8 cellular contexts compared by ENCODE assay signal in the genomic region with DNA sequence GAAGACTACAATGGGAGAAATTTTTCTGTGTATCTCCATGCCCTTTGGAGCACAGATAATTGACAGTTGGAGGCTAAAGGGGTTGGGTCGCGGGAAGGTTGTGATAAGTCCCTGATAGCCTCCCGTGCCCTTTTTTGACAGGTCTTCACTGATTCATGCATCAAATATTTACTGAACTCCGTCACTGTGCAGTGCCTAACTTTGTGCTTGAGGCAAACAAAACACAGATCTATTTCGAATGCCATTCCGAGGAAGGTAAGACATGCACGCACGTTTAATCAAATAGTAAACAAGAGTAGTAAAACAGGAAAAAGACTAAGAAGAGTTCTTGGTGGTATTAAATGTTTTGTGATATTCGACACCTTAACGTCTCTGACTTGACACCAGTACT. TPM values are rescaled to one million over a fixed set of nuclear protein-coding genes. Genes with fewer than 3 reads are reported as not detected.
DNase-seq lines count a peak whose midpoint lies in the region; TF ChIP-seq lines count a peak whose summit lies in the region.

No MANE protein-coding gene starts in this region.

- H3K27me3 Mint-ChIP-seq in nephron (ENCODE audit: low read depth) = peaks cover 5% of the 10 kb centered on the region

- peaks cover 32% of the 10 kb centered on the region for H3K4me1 Mint-ChIP-seq in nephron

- peaks cover 9% of the 10 kb centered on the region for H3K36me3 Mint-ChIP-seq in nephron (ENCODE audit: low read depth)

- peak overlapping the region; percentile 97 to 100 (median 99) for H3K27ac Mint-ChIP-seq in nephron

- peak overlapping the region; percentile 93 to 95 for H3K27ac ChIP-seq in coronary artery

- in situ Hi-C loops in G401 (cut with HindIII; ENCODE audit: low sequenced_read_pairs) = no loop called here

- H3K4me3 ChIP-seq in coronary artery = peak overlapping the region; percentile 93

- TF ChIP-seq CTCF in coronary artery (IDR thresholded peaks at IDR 0.05) = no peak
- no peak for TF ChIP-seq CTCF in nephron (IDR thresholded peaks at IDR 0.05; ENCODE audit: unreplicated experiment in 3 of 3)

- DNase-seq in DMS53 treated with DMSO at 0.1 percent for 48 hours (lab: John Stamatoyannopoulos, UW; ENCODE audit: unreplicated experiment) (peak; percentile 62), NCI-H226 (peak; percentile 84), coronary artery (ENCODE audit: low spot score) (no peak), G401 (ENCODE audit: low spot score) (no peak), T-helper 9 cell (no peak), hypothalamus (lab: John Stamatoyannopoulos, UW) (no peak), NCI-H82 treated with DMSO at 0.1 percent for 48 hours (lab: John Stamatoyannopoulos, UW; ENCODE audit: unreplicated experiment) (no peak)

- H3K4me3 Mint-ChIP-seq in nephron = peak overlapping the region; percentile 98 to 99 (median 98)

- no peaks in the 10 kb centered on the region for H3K9me3 Mint-ChIP-seq in nephron

RNA-seq across cellular contexts. Expression of a gene that starts 0.5 kb away (rescaled TPM):
- 39.1 and 60.1 TPM in 2 replicates for total RNA-seq in G401 (2014; rRNA removed; shearing (Covaris generic))

RNA-seq across cellular contexts. Expression of a gene that starts 7.9 kb away (rescaled TPM):
- 71.9 and 80.9 TPM in 2 replicates for total RNA-seq in G401 (2014; rRNA removed; shearing (Covaris generic))

RNA-seq across cellular contexts. Expression of a gene that starts 22.1 kb away (rescaled TPM):
- not detected in 2 replicates for total RNA-seq in G401 (2014; rRNA removed; shearing (Covaris generic))

RNA-seq across cellular contexts. Expression of a gene that starts 31.9 kb away (rescaled TPM):
- 44.3 and 57.7 TPM in 2 replicates for total RNA-seq in G401 (2014; rRNA removed; shearing (Covaris generic))

RNA-seq across cellular contexts. Expression of a gene that starts 32.2 kb away (rescaled TPM):
- total RNA-seq in G401 (2014; rRNA removed; shearing (Covaris generic)) = 6.2 and 8.9 TPM in 2 replicates

Comparison
In these comparisons a context has a peak if more than half of its experiments do, and no peak if none do; other contexts are left out.
1. DNase-seq: peak in DMS53 treated with DMSO at 0.1 percent for 48 hours (single experiment) and NCI-H226 (single experiment); none in coronary artery (single experiment), G401 (single experiment), T-helper 9 cell (single experiment), hypothalamus (0 of 51) and NCI-H82 treated with DMSO at 0.1 percent for 48 hours (single experiment).